Comparison of ENCODE assay signal across 1 cellular context in genomic region chr17:47978324-47978723, GRCh38.
TF ChIP-seq lines count a peak whose summit lies in the region.

No MANE protein-coding gene starts in this region.

TF ChIP-seq in GM12878, 131 proteins besides CTCF, POLR2A, EP300 and RAD21:
- no peak for TF ChIP-seq PKNOX1 (IDR thresholded peaks at IDR 0.05)
- TF ChIP-seq ATF2 (IDR thresholded peaks at IDR 0.05; ENCODE audit: low read length), result no peak
- no peak for TF ChIP-seq ELK1 (IDR thresholded peaks at IDR 0.05; ENCODE audit: low read depth, low read length)
- no peak for TF ChIP-seq BRCA1 (IDR thresholded peaks at IDR 0.05; ENCODE audit: low read depth, low read length)
- peak; percentile 49 for TF ChIP-seq RUNX3 (IDR thresholded peaks at IDR 0.05; ENCODE audit: low read length)
- TF ChIP-seq CUX1 (IDR thresholded peaks at IDR 0.05; ENCODE audit: insufficient replicate concordance, low read depth, low read length), result no peak
- TF ChIP-seq YY1 (IDR thresholded peaks at IDR 0.05; ENCODE audit: low read depth, low read length), result peak; percentile 53; the same call in 1 of the 2 replicates
- TF ChIP-seq ASH2L (IDR thresholded peaks at IDR 0.05; ENCODE audit: borderline replicate concordance, low read depth), result no peak
- no peak for TF ChIP-seq SMAD5 (IDR thresholded peaks at IDR 0.05; ENCODE audit: low read depth)
- TF ChIP-seq E2F4 (IDR thresholded peaks at IDR 0.05; ENCODE audit: low read depth, low read length), result no peak
- no peak for TF ChIP-seq HDGF (IDR thresholded peaks at IDR 0.05)
- no peak for TF ChIP-seq CHD1 (IDR thresholded peaks at IDR 0.05; ENCODE audit: low read depth, low read length)
- TF ChIP-seq ZNF274 (IDR thresholded peaks at IDR 0.05; ENCODE audit: insufficient read depth, insufficient read length), result no peak
- TF ChIP-seq CBX3 (IDR thresholded peaks at IDR 0.05; ENCODE audit: borderline replicate concordance, low read depth), result no peak
- TF ChIP-seq SMC3 (IDR thresholded peaks at IDR 0.05; ENCODE audit: borderline replicate concordance, low read length), result peak; percentile 90
- TF ChIP-seq NFXL1 (IDR thresholded peaks at IDR 0.05; ENCODE audit: borderline replicate concordance), result no peak
- no peak for TF ChIP-seq HDAC6 (IDR thresholded peaks at IDR 0.05; ENCODE audit: unreplicated experiment)
- no peak for TF ChIP-seq EED (IDR thresholded peaks at IDR 0.05; ENCODE audit: low read depth)
- TF ChIP-seq KAT2A (conservative IDR thresholded peaks at IDR 0.05; ENCODE audit: control insufficient read depth, low read depth, low read length), result no peak
- no peak for TF ChIP-seq IRF4 (IDR thresholded peaks at IDR 0.05; ENCODE audit: low read depth, low read length)
- no peak for TF ChIP-seq ZSCAN29 (IDR thresholded peaks at IDR 0.05)
- TF ChIP-seq SREBF2 (IDR thresholded peaks at IDR 0.05; ENCODE audit: low read length), result no peak
- no peak for TF ChIP-seq ZNF24 (IDR thresholded peaks at IDR 0.05)
- TF ChIP-seq SMARCA5 (IDR thresholded peaks at IDR 0.05), result no peak
- TF ChIP-seq FOS (IDR thresholded peaks at IDR 0.05; ENCODE audit: borderline replicate concordance, extremely low read depth, insufficient read length), result no peak
- TF ChIP-seq CREB1 (IDR thresholded peaks at IDR 0.05; ENCODE audit: low read depth), result 0 out of 2 replicates have a peak, but pooled peaks have one; percentile 12
- no peak for TF ChIP-seq KDM1A (IDR thresholded peaks at IDR 0.05; ENCODE audit: borderline replicate concordance)
- TF ChIP-seq GATAD2B (conservative IDR thresholded peaks at IDR 0.05; ENCODE audit: low read depth), result no peak
- no peak for TF ChIP-seq ZBTB40 (IDR thresholded peaks at IDR 0.05; ENCODE audit: borderline replicate concordance)
- TF ChIP-seq CBX5 (IDR thresholded peaks at IDR 0.05; ENCODE audit: low read depth), result no peak
- TF ChIP-seq ZNF592 (IDR thresholded peaks at IDR 0.05), result no peak
- TF ChIP-seq RAD51 (IDR thresholded peaks at IDR 0.05), result no peak
- TF ChIP-seq E2F8 (IDR thresholded peaks at IDR 0.05; ENCODE audit: low read depth, partially characterized antibody), result no peak
- TF ChIP-seq HCFC1 (IDR thresholded peaks at IDR 0.05; ENCODE audit: low read length), result no peak
